In the genomic region with DNA sequence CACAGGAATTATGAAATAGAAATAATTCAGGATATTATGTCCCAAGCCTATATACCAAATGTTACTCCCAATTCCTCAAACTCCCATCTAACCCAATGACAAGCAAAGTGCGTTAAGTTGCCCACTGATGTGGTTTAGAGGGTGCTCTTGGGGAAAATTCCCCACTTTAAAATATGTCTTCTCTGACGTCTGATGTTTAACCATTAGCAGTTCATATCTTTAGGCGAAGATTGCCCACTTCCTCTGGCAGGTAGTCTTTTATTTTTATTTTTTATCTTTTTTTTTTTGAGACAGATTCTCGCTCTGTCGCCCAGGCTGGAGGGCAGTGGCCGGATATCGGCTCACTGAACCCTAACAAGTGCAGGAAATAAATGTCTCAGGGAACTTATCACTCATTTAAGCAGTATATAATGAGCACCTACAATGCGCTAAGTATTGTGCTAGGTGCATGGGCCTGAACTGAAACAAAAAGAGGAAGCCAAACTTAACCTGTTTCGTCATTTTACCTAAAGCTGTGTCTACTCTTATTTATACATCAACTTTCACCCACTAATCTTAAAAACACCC, we compare ENCODE assay signal across 8 cellular contexts. TPM values are rescaled to one million over a fixed set of nuclear protein-coding genes. Genes with fewer than 3 reads are reported as not detected.
DNase-seq lines count a peak whose midpoint lies in the region; ATAC-seq and TF ChIP-seq lines count a peak whose summit lies in the region.

No MANE protein-coding gene starts in this region.

- CTCF ChIA-PET in T-cell (lab: Charles Lee) = interaction anchor here (0.6 to 1.3 kb wide), 5 partner anchors 9 to 104 kb away, joined by 3 to 5 read pairs (median 3); no protein-coding TSS in a partner anchor

- H3K4me3 ChIP-seq in GM12864 (ENCODE audit: low read depth, low read length) (peak overlapping the region; percentile 33; the same call in 1 of the 2 replicates), HFF-Myc (replicated peaks; ENCODE audit: low read depth, low read length) (0 out of 2 replicates have a peak overlapping the region, but pooled peaks have one; percentile 74)

- H3K9me3 Mint-ChIP-seq in T-cell (no peaks in the 10 kb centered on the region), endothelial cell (ENCODE audit: unreplicated experiment) (no peaks in the 10 kb centered on the region)
- no peaks in the 10 kb centered on the region for H3K9me3 Mint-ChIP-seq in stimulated activated memory B cell treated with anti-CD40 and anti-IgM and Interleukin-4, amounts not matched to agents 10 μg/mL and 1 μg/mL and 100 μg/mL, for 72 hours

- H3K36me3 Mint-ChIP-seq in T-cell (no peaks in the 10 kb centered on the region), endothelial cell (ENCODE audit: low read depth, unreplicated experiment) (no peaks in the 10 kb centered on the region)
- H3K36me3 Mint-ChIP-seq in stimulated activated memory B cell treated with anti-CD40 and anti-IgM and Interleukin-4, amounts not matched to agents 10 μg/mL and 1 μg/mL and 100 μg/mL, for 72 hours = peaks cover 15% of the 10 kb centered on the region

- H3K27me3 Mint-ChIP-seq in T-cell = no peaks in the 10 kb centered on the region
- H3K27me3 Mint-ChIP-seq in endothelial cell (ENCODE audit: unreplicated experiment) = peaks cover 6% of the 10 kb centered on the region
- H3K27me3 Mint-ChIP-seq in stimulated activated memory B cell treated with anti-CD40 and anti-IgM and Interleukin-4, amounts not matched to agents 10 μg/mL and 1 μg/mL and 100 μg/mL, for 72 hours = no peaks in the 10 kb centered on the region

- POLR2A ChIA-PET in T-cell (lab: Charles Lee) = interaction anchor here (0.6 to 1.0 kb wide), 3 partner anchors 8 to 104 kb away, joined by 3 to 4 read pairs (median 4); no protein-coding TSS in a partner anchor

- H3K27ac Mint-ChIP-seq in T-cell = peak overlapping the region; percentile 92 to 97
- no peak overlapping the region for H3K27ac Mint-ChIP-seq in endothelial cell (ENCODE audit: unreplicated experiment)
- peak overlapping the region; percentile 96 for H3K27ac Mint-ChIP-seq in stimulated activated memory B cell treated with anti-CD40 and anti-IgM and Interleukin-4, amounts not matched to agents 10 μg/mL and 1 μg/mL and 100 μg/mL, for 72 hours

- TF ChIP-seq CTCF in GM12864 (IDR thresholded peaks at IDR 0.05; ENCODE audit: low read depth, low read length, missing control alignments) (no peak), HFF-Myc (IDR thresholded peaks at IDR 0.05; ENCODE audit: low read depth, low read length, missing control alignments) (no peak), endothelial cell (IDR thresholded peaks at IDR 0.05; ENCODE audit: unreplicated experiment) (no peak)

- peak; percentile 6 to 62 (median 14) for ATAC-seq in T-cell (replicated peaks in 1 of 4)
- ATAC-seq in stimulated activated memory B cell treated with anti-CD40 and anti-IgM and Interleukin-4, amounts not matched to agents 10 μg/mL and 1 μg/mL and 100 μg/mL, for 72 hours = peak; percentile 71

- H3K4me3 Mint-ChIP-seq in T-cell = peak overlapping the region; percentile 84 to 99 (median 96)
- peak overlapping the region; percentile 81 for H3K4me3 Mint-ChIP-seq in endothelial cell (ENCODE audit: unreplicated experiment)
- peak overlapping the region; percentile 95 for H3K4me3 Mint-ChIP-seq in stimulated activated memory B cell treated with anti-CD40 and anti-IgM and Interleukin-4, amounts not matched to agents 10 μg/mL and 1 μg/mL and 100 μg/mL, for 72 hours

- DNase-seq in GM12864 (ENCODE audit: low read depth) = no peak
- DNase-seq in HFF-Myc (ENCODE audit: extremely low read depth, low read depth) = no peak
- peak in 31 of 34 experiments; percentile 39 to 79 (median 60) for DNase-seq in T-cell
- DNase-seq in endothelial cell (ENCODE audit: low spot score) = no peak
- DNase-seq in NCI-H2171 (lab: John Stamatoyannopoulos, UW) = no peak
- DNase-seq in inferior parietal cortex (ENCODE audit: extremely low spot score) = no peak
- DNase-seq in NCI-H69 (lab: John Stamatoyannopoulos, UW) = no peak

- H3K4me1 Mint-ChIP-seq in T-cell (peaks cover 50 to 65% (median 61%) of the 10 kb centered on the region in 3 donors), endothelial cell (ENCODE audit: unreplicated experiment) (peaks cover 7% of the 10 kb centered on the region)
- H3K4me1 Mint-ChIP-seq in stimulated activated memory B cell treated with anti-CD40 and anti-IgM and Interleukin-4, amounts not matched to agents 10 μg/mL and 1 μg/mL and 100 μg/mL, for 72 hours = peaks cover 59% of the 10 kb centered on the region

RNA-seq across cellular contexts. Expression of a gene that starts 1.3 kb away (rescaled TPM):
- total RNA-seq in T-cell = 10 to 100 TPM; 19.7 to 37.9 (median 29.1) TPM
- 7.4 TPM for total RNA-seq in endothelial cell (ENCODE audit: unreplicated experiment)

Comparison
In these comparisons a context has a peak if more than half of its experiments do, and no peak if none do; other contexts are left out.
1. DNase-seq: peak in T-cell (31 of 34); none in GM12864 (single experiment), HFF-Myc (single experiment), endothelial cell (single experiment), NCI-H2171 (single experiment), inferior parietal cortex (single experiment) and NCI-H69 (single experiment).
2. Peak in every context shown above with its lines, with median percentiles within 50 percentile points of each other: H3K4me3 Mint-ChIP-seq.